26 cellular contexts compared by ENCODE assay signal in genomic region chr3:106231086-106231485, GRCh38.
DNase-seq lines count a peak whose midpoint lies in the region; ATAC-seq and TF ChIP-seq lines count a peak whose summit lies in the region.
"Had no signal": no experiment of that assay in that cellular context is flagged by ENCODE, and none has a peak within 500 bp of the region (broad histone marks: within the 10 kb centered on the region; RNA-seq: fewer than 3 reads in every experiment).

No MANE protein-coding gene starts in this region.

- TF ChIP-seq CTCF in vagina (IDR thresholded peaks at IDR 0.05), result no peak

- H3K27ac Mint-ChIP-seq in activated naive CD4-positive, alpha-beta T cell treated with anti-CD3 and anti-CD28 coated beads, Interleukin-2, amount 10 ng/mL, durations not matched to agents 7 days and 5 days, result peak overlapping the region; percentile 95
- peak overlapping the region; percentile 78 for H3K27ac Mint-ChIP-seq in activated CD4-positive, alpha-beta memory T cell treated with anti-CD3 and anti-CD28 coated beads for 36 hours
- peak overlapping the region; percentile 3 for H3K27ac Mint-ChIP-seq in central memory CD8-positive, alpha-beta T cell (ENCODE audit: low read depth)
- peak overlapping the region; percentile 79 to 99 for H3K27ac Mint-ChIP-seq in stimulated activated naive CD8-positive, alpha-beta T cell treated with anti-CD3 and anti-CD28 coated beads, Interleukin-15, amount 100 ng/mL, for 72 hours
- H3K27ac Mint-ChIP-seq: activated B cell treated with CpG ODN at 0.5 μM for 24 hours; stimulated activated memory B cell treated with anti-CD40 and anti-IgM and Interleukin-4, amounts not matched to agents 10 μg/mL and 1 μg/mL and 100 μg/mL, for 72 hours had no signal

- H3K27me3 Mint-ChIP-seq in activated naive CD4-positive, alpha-beta T cell treated with anti-CD3 and anti-CD28 coated beads, Interleukin-2, amount 10 ng/mL, durations not matched to agents 7 days and 5 days, result no peaks in the 10 kb centered on the region
- no peaks in the 10 kb centered on the region for H3K27me3 Mint-ChIP-seq in activated CD4-positive, alpha-beta memory T cell treated with anti-CD3 and anti-CD28 coated beads for 36 hours
- no peaks in the 10 kb centered on the region for H3K27me3 Mint-ChIP-seq in central memory CD8-positive, alpha-beta T cell
- H3K27me3 Mint-ChIP-seq in stimulated activated naive CD8-positive, alpha-beta T cell treated with anti-CD3 and anti-CD28 coated beads, Interleukin-15, amount 100 ng/mL, for 72 hours, result no peaks in the 10 kb centered on the region
- H3K27me3 Mint-ChIP-seq: activated B cell treated with CpG ODN at 0.5 μM for 24 hours; stimulated activated memory B cell treated with anti-CD40 and anti-IgM and Interleukin-4, amounts not matched to agents 10 μg/mL and 1 μg/mL and 100 μg/mL, for 72 hours had no signal

- no peaks in the 10 kb centered on the region for H3K4me1 ChIP-seq in vagina
- H3K4me1 ChIP-seq: ascending aorta, esophagus squamous epithelium, Peyer's patch had no signal

- CTCF ChIA-PET in activated naive CD4-positive, alpha-beta T cell treated with anti-CD3 and anti-CD28 coated beads, Interleukin-2, amount 10 ng/mL, durations not matched to agents 7 days and 5 days (lab: Charles Lee), result no interaction called here
- CTCF ChIA-PET in activated CD4-positive, alpha-beta memory T cell treated with anti-CD3 and anti-CD28 coated beads for 36 hours (lab: Charles Lee), result no interaction called here

- no peak for ATAC-seq in central memory CD8-positive, alpha-beta T cell (replicated peaks; ENCODE audit: extremely low read depth, poor library complexity, severe bottlenecking)
- peak; percentile 57 for ATAC-seq in stimulated activated naive CD8-positive, alpha-beta T cell treated with anti-CD3 and anti-CD28 coated beads, Interleukin-15, amount 100 ng/mL, for 72 hours
- ATAC-seq: right cardiac atrium; stimulated activated memory B cell treated with anti-CD40 and anti-IgM and Interleukin-4, amounts not matched to agents 10 μg/mL and 1 μg/mL and 100 μg/mL, for 72 hours had no signal

- no peak for DNase-seq in activated naive CD4-positive, alpha-beta T cell treated with anti-CD3 and anti-CD28 coated beads, Interleukin-2, amount 10 ng/mL, durations not matched to agents 7 days and 5 days
- no peak for DNase-seq in activated naive CD4-positive, alpha-beta T cell (lab: John Stamatoyannopoulos, UW)
- no peak for DNase-seq in activated CD4-positive, alpha-beta memory T cell treated with anti-CD3 and anti-CD28 coated beads for 36 hours
- no peak for DNase-seq in central memory CD8-positive, alpha-beta T cell (ENCODE audit: low spot score in 2 of 2)
- DNase-seq in stimulated activated naive CD8-positive, alpha-beta T cell treated with anti-CD3 and anti-CD28 coated beads, Interleukin-15, amount 100 ng/mL, for 72 hours, result no peak
- DNase-seq in stimulated activated CD8-positive, alpha-beta memory T cell treated with anti-CD3 and anti-CD28 coated beads, Interleukin-4, amount 100 ng/mL, for 48 hours, result no peak
- DNase-seq in vagina (ENCODE audit: extremely low spot score in 2 of 2) (no peak), AG08395 (ENCODE audit: low spot score) (no peak)
- DNase-seq: activated B cell treated with CpG ODN at 0.5 μM for 24 hours; activated gamma-delta T cell; DMS 273 treated with DMSO at 0.1 percent for 48 hours; esophagus squamous epithelium; foreskin melanocyte; NCI-H1105 treated with DMSO at 0.1 percent for 48 hours; NCI-H1930; NCI-H526; Peyer's patch; posterior cingulate gyrus; right cardiac atrium; SIG-M5; stimulated activated CD4-positive, alpha-beta T cell treated with anti-CD3 and anti-CD28 coated beads, Interleukin-4, amount 100 ng/mL, for 1 hour had no signal

- no peak overlapping the region for H3K27ac ChIP-seq in vagina
- H3K27ac ChIP-seq: ascending aorta, C4-2B, cardiac muscle cell, esophagus squamous epithelium, hepatocyte, Peyer's patch had no signal

- peaks cover 55% of the 10 kb centered on the region for H3K36me3 Mint-ChIP-seq in activated naive CD4-positive, alpha-beta T cell treated with anti-CD3 and anti-CD28 coated beads, Interleukin-2, amount 10 ng/mL, durations not matched to agents 7 days and 5 days
- H3K36me3 Mint-ChIP-seq in activated CD4-positive, alpha-beta memory T cell treated with anti-CD3 and anti-CD28 coated beads for 36 hours, result peaks cover 3% of the 10 kb centered on the region
- no peaks in the 10 kb centered on the region for H3K36me3 Mint-ChIP-seq in central memory CD8-positive, alpha-beta T cell (ENCODE audit: insufficient read depth)
- H3K36me3 Mint-ChIP-seq: stimulated activated memory B cell treated with anti-CD40 and anti-IgM and Interleukin-4, amounts not matched to agents 10 μg/mL and 1 μg/mL and 100 μg/mL, for 72 hours had no signal

- peaks cover 46% of the 10 kb centered on the region for H3K9me3 Mint-ChIP-seq in activated naive CD4-positive, alpha-beta T cell treated with anti-CD3 and anti-CD28 coated beads, Interleukin-2, amount 10 ng/mL, durations not matched to agents 7 days and 5 days
- peaks cover 2% of the 10 kb centered on the region for H3K9me3 Mint-ChIP-seq in activated CD4-positive, alpha-beta memory T cell treated with anti-CD3 and anti-CD28 coated beads for 36 hours
- no peaks in the 10 kb centered on the region for H3K9me3 Mint-ChIP-seq in central memory CD8-positive, alpha-beta T cell
- H3K9me3 Mint-ChIP-seq in stimulated activated naive CD8-positive, alpha-beta T cell treated with anti-CD3 and anti-CD28 coated beads, Interleukin-15, amount 100 ng/mL, for 72 hours, result peaks cover 0 to 39% of the 10 kb centered on the region in 2 donors
- H3K9me3 Mint-ChIP-seq: activated B cell treated with CpG ODN at 0.5 μM for 24 hours had no signal

- intact Hi-C loops in activated CD4-positive, alpha-beta memory T cell treated with anti-CD3 and anti-CD28 coated beads for 36 hours (cut with micrococcal nuclease), result loop anchor here (1.0 to 5.0 kb wide), 5 partner anchors 16 to 191 kb away; no protein-coding TSS in a partner anchor
- intact Hi-C loops in vagina (cut with DNase I), result no loop called here

- H3K36me3 ChIP-seq in vagina, result no peaks in the 10 kb centered on the region
- H3K36me3 ChIP-seq: ascending aorta, cardiac muscle cell, esophagus squamous epithelium, Peyer's patch had no signal

- no peak for TF ChIP-seq POLR2A in vagina (IDR thresholded peaks at IDR 0.05)

- peak overlapping the region; percentile 5 for H3K4me3 Mint-ChIP-seq in activated naive CD4-positive, alpha-beta T cell treated with anti-CD3 and anti-CD28 coated beads, Interleukin-2, amount 10 ng/mL, durations not matched to agents 7 days and 5 days
- H3K4me3 Mint-ChIP-seq in activated CD4-positive, alpha-beta memory T cell treated with anti-CD3 and anti-CD28 coated beads for 36 hours, result no peak overlapping the region
- H3K4me3 Mint-ChIP-seq in central memory CD8-positive, alpha-beta T cell, result peak overlapping the region; percentile 10
- H3K4me3 Mint-ChIP-seq in stimulated activated naive CD8-positive, alpha-beta T cell treated with anti-CD3 and anti-CD28 coated beads, Interleukin-15, amount 100 ng/mL, for 72 hours, result peak overlapping the region; percentile 68 to 91
- H3K4me3 Mint-ChIP-seq: activated B cell treated with CpG ODN at 0.5 μM for 24 hours; stimulated activated memory B cell treated with anti-CD40 and anti-IgM and Interleukin-4, amounts not matched to agents 10 μg/mL and 1 μg/mL and 100 μg/mL, for 72 hours had no signal

- no peaks in the 10 kb centered on the region for H3K9me3 ChIP-seq in vagina
- H3K9me3 ChIP-seq: ascending aorta, esophagus squamous epithelium, Peyer's patch had no signal

- H3K4me1 Mint-ChIP-seq in activated naive CD4-positive, alpha-beta T cell treated with anti-CD3 and anti-CD28 coated beads, Interleukin-2, amount 10 ng/mL, durations not matched to agents 7 days and 5 days, result peaks cover 66% of the 10 kb centered on the region
- peaks cover 44% of the 10 kb centered on the region for H3K4me1 Mint-ChIP-seq in activated CD4-positive, alpha-beta memory T cell treated with anti-CD3 and anti-CD28 coated beads for 36 hours (ENCODE audit: low read depth)
- peaks cover 13% of the 10 kb centered on the region for H3K4me1 Mint-ChIP-seq in central memory CD8-positive, alpha-beta T cell
- peaks cover 62% of the 10 kb centered on the region for H3K4me1 Mint-ChIP-seq in stimulated activated naive CD8-positive, alpha-beta T cell treated with anti-CD3 and anti-CD28 coated beads, Interleukin-15, amount 100 ng/mL, for 72 hours

- H3K4me3 ChIP-seq in vagina, result no peak overlapping the region
- H3K4me3 ChIP-seq: ascending aorta, cardiac muscle cell, esophagus squamous epithelium, hepatocyte, Peyer's patch had no signal

- POLR2A ChIA-PET in activated CD4-positive, alpha-beta memory T cell treated with anti-CD3 and anti-CD28 coated beads for 36 hours (lab: Charles Lee), result interaction anchor here (1.1 to 1.6 kb wide), 2 partner anchors 16 to 99 kb away, joined by 3 to 5 read pairs; no protein-coding TSS in a partner anchor

- no peaks in the 10 kb centered on the region for H3K27me3 ChIP-seq in vagina
- H3K27me3 ChIP-seq: ascending aorta, cardiac muscle cell, esophagus squamous epithelium, hepatocyte, Peyer's patch had no signal

Comparison
In these comparisons a context has a peak if more than half of its experiments do, and no peak if none do; other contexts are left out.
1. H3K27ac Mint-ChIP-seq: peak in every context shown above with its lines; median percentile 95 in activated naive CD4-positive, alpha-beta T cell treated with anti-CD3 and anti-CD28 coated beads, Interleukin-2, amount 10 ng/mL, durations not matched to agents 7 days and 5 days; 89 in stimulated activated naive CD8-positive, alpha-beta T cell treated with anti-CD3 and anti-CD28 coated beads, Interleukin-15, amount 100 ng/mL, for 72 hours; 78 in activated CD4-positive, alpha-beta memory T cell treated with anti-CD3 and anti-CD28 coated beads for 36 hours; 3 in central memory CD8-positive, alpha-beta T cell.